In genomic region chr17:50977487-50978159, GRCh38 we compare ENCODE assay signal across 14 cellular contexts.
DNase-seq lines count a peak whose midpoint lies in the region; ATAC-seq and TF ChIP-seq lines count a peak whose summit lies in the region.
"Had no signal": no experiment of that assay in that cellular context is flagged by ENCODE, and none has a peak within 500 bp of the region (broad histone marks: within the 10 kb centered on the region; RNA-seq: fewer than 3 reads in every experiment).

No MANE protein-coding gene starts in this region.

- H3K4me3 Mint-ChIP-seq in activated T-cell treated with anti-CD3 and anti-CD28 coated beads, Interleukin-2, amount 50 U/mL, for 24 hours = no peak overlapping the region
- no peak overlapping the region for H3K4me3 Mint-ChIP-seq in HFFc6
- H3K4me3 Mint-ChIP-seq in central memory CD8-positive, alpha-beta T cell = no peak overlapping the region
- H3K4me3 Mint-ChIP-seq: brain, GM23338 had no signal

- no peaks in the 10 kb centered on the region for H3K9me3 Mint-ChIP-seq in activated T-cell treated with anti-CD3 and anti-CD28 coated beads, Interleukin-2, amount 50 U/mL, for 24 hours
- H3K9me3 Mint-ChIP-seq in HFFc6 = no peaks in the 10 kb centered on the region
- no peaks in the 10 kb centered on the region for H3K9me3 Mint-ChIP-seq in central memory CD8-positive, alpha-beta T cell
- H3K9me3 Mint-ChIP-seq: brain, GM23338 had no signal

- no peak for TF ChIP-seq CTCF in HFFc6 (IDR thresholded peaks at IDR 0.05)
- TF ChIP-seq CTCF in osteoblast (IDR thresholded peaks at IDR 0.05; ENCODE audit: extremely low read depth, low read depth, low read length) = no peak

- H3K4me1 ChIP-seq in osteoblast (ENCODE audit: insufficient read depth, low read length) = no peaks in the 10 kb centered on the region

- no peaks in the 10 kb centered on the region for H3K9me3 ChIP-seq in osteoblast (ENCODE audit: low read depth, low read length)
- H3K9me3 ChIP-seq: ovary had no signal

- H4K20me1 ChIP-seq in osteoblast (ENCODE audit: insufficient read depth, low read length) = no peaks in the 10 kb centered on the region

- H3K4me2 ChIP-seq in osteoblast (ENCODE audit: insufficient read depth, low read length) = no peak overlapping the region
- H3K4me2 ChIP-seq: GM23338 had no signal

- H3K27me3 Mint-ChIP-seq in activated T-cell treated with anti-CD3 and anti-CD28 coated beads, Interleukin-2, amount 50 U/mL, for 24 hours = no peaks in the 10 kb centered on the region
- no peaks in the 10 kb centered on the region for H3K27me3 Mint-ChIP-seq in HFFc6 (ENCODE audit: insufficient read depth)
- H3K27me3 Mint-ChIP-seq in central memory CD8-positive, alpha-beta T cell = no peaks in the 10 kb centered on the region
- H3K27me3 Mint-ChIP-seq: brain had no signal

- H3K27ac ChIP-seq in osteoblast (ENCODE audit: low read depth, low read length) = peak overlapping the region; percentile 29
- H3K27ac ChIP-seq: ovary had no signal

- H3K27ac Mint-ChIP-seq in activated T-cell treated with anti-CD3 and anti-CD28 coated beads, Interleukin-2, amount 50 U/mL, for 24 hours = peak overlapping the region; percentile 91
- peak overlapping the region; percentile 82 for H3K27ac Mint-ChIP-seq in HFFc6
- H3K27ac Mint-ChIP-seq in central memory CD8-positive, alpha-beta T cell (ENCODE audit: low read depth) = peak overlapping the region; percentile 33
- H3K27ac Mint-ChIP-seq: GM23338 had no signal

- ATAC-seq in central memory CD8-positive, alpha-beta T cell (replicated peaks; ENCODE audit: extremely low read depth, poor library complexity, severe bottlenecking) = no peak
- ATAC-seq: activated CD4-positive, CD25-positive, alpha-beta regulatory T cell treated with anti-CD3 and anti-CD28 coated beads, Interleukin-2, amount 50 U/mL, for 24 hours; GM23338 had no signal

- no peak for DNase-seq in activated T-cell treated with anti-CD3 and anti-CD28 coated beads, Interleukin-2, amount 50 U/mL, for 24 hours
- DNase-seq in activated T-cell treated with anti-CD3 and anti-CD28 coated beads for 4 hours (no peak), HFFc6 (no peak), osteoblast (ENCODE audit: insufficient read length, low spot score, missing footprints) (no peak), NCI-H1105 treated with DMSO at 0.1 percent for 48 hours (lab: John Stamatoyannopoulos, UW) (no peak), SW480 (ENCODE audit: low spot score) (no peak), ureter (ENCODE audit: low spot score) (no peak)
- no peak for DNase-seq in central memory CD8-positive, alpha-beta T cell (ENCODE audit: low spot score in 2 of 2)
- DNase-seq: mesendoderm, NCI-H1436, ovary had no signal

- H3K4me1 Mint-ChIP-seq in activated T-cell treated with anti-CD3 and anti-CD28 coated beads, Interleukin-2, amount 50 U/mL, for 24 hours (ENCODE audit: low read depth) = peaks cover 22% of the 10 kb centered on the region
- peaks cover 15% of the 10 kb centered on the region for H3K4me1 Mint-ChIP-seq in HFFc6 (ENCODE audit: low read depth)
- H3K4me1 Mint-ChIP-seq in central memory CD8-positive, alpha-beta T cell = peaks cover 15% of the 10 kb centered on the region
- H3K4me1 Mint-ChIP-seq: GM23338 had no signal

- no peaks in the 10 kb centered on the region for H3K79me2 ChIP-seq in osteoblast (ENCODE audit: insufficient read depth, low read length)

- no peak overlapping the region for H3K4me3 ChIP-seq in osteoblast (ENCODE audit: insufficient read depth, low read length)
- H3K4me3 ChIP-seq: GM23338, ovary had no signal

- peaks cover 80% of the 10 kb centered on the region for H3K36me3 Mint-ChIP-seq in activated T-cell treated with anti-CD3 and anti-CD28 coated beads, Interleukin-2, amount 50 U/mL, for 24 hours (ENCODE audit: low read depth)
- H3K36me3 Mint-ChIP-seq in HFFc6 (ENCODE audit: low read depth) = peaks cover 28% of the 10 kb centered on the region
- peaks cover 54% of the 10 kb centered on the region for H3K36me3 Mint-ChIP-seq in central memory CD8-positive, alpha-beta T cell (ENCODE audit: insufficient read depth)

- H3K36me3 ChIP-seq in osteoblast (ENCODE audit: insufficient read depth, low read length) = peaks cover 63% of the 10 kb centered on the region
- H3K36me3 ChIP-seq: ovary had no signal

- no peaks in the 10 kb centered on the region for H3K27me3 ChIP-seq in osteoblast (ENCODE audit: insufficient read depth, low read length)
- H3K27me3 ChIP-seq: ovary had no signal

- H2AFZ ChIP-seq in osteoblast (ENCODE audit: low read length) = no peak overlapping the region
- H2AFZ ChIP-seq: GM23338 had no signal

Comparison
In these comparisons a context has a peak if more than half of its experiments do, and no peak if none do; other contexts are left out.
1. H3K27ac Mint-ChIP-seq: peak in every context shown above with its lines; median percentile 91 in activated T-cell treated with anti-CD3 and anti-CD28 coated beads, Interleukin-2, amount 50 U/mL, for 24 hours; 82 in HFFc6; 33 in central memory CD8-positive, alpha-beta T cell.